ENCODE assay signal across 2 cellular contexts in the genomic region with DNA sequence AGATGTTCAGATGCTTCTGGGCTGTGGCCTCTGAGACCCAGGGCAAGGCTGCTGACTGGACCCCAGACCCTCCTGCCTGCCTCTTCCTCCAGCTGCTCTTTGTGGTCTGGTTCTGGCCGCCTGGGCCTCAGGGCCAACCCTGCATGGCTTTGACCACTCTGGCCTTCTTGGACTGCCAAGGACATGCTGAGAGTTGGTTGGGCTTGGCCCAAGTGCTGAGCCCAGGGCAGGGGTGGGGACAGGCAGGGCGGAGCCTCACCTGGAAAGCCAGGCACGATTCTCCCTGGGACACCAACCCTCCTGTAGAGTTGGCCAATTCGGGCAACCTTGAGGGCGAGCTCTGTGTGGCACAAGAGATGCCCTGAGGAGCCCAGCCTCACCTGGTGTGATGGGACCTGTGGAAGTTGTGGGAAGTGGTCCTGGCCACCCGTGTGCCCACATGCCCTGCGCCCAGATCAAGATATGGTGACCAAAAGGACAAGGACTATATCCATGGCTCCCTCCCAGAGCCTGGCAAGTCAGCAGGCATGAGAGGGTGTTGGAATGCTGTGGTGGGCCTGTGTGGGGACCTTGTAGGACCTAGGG.
TF ChIP-seq lines count a peak whose summit lies in the region.

No MANE protein-coding gene starts in this region.

TF ChIP-seq in liver, 16 proteins besides CTCF, POLR2A, EP300 and RAD21:
- no peak for TF ChIP-seq RXRA (IDR thresholded peaks at IDR 0.05)
- TF ChIP-seq, protein P1, sequence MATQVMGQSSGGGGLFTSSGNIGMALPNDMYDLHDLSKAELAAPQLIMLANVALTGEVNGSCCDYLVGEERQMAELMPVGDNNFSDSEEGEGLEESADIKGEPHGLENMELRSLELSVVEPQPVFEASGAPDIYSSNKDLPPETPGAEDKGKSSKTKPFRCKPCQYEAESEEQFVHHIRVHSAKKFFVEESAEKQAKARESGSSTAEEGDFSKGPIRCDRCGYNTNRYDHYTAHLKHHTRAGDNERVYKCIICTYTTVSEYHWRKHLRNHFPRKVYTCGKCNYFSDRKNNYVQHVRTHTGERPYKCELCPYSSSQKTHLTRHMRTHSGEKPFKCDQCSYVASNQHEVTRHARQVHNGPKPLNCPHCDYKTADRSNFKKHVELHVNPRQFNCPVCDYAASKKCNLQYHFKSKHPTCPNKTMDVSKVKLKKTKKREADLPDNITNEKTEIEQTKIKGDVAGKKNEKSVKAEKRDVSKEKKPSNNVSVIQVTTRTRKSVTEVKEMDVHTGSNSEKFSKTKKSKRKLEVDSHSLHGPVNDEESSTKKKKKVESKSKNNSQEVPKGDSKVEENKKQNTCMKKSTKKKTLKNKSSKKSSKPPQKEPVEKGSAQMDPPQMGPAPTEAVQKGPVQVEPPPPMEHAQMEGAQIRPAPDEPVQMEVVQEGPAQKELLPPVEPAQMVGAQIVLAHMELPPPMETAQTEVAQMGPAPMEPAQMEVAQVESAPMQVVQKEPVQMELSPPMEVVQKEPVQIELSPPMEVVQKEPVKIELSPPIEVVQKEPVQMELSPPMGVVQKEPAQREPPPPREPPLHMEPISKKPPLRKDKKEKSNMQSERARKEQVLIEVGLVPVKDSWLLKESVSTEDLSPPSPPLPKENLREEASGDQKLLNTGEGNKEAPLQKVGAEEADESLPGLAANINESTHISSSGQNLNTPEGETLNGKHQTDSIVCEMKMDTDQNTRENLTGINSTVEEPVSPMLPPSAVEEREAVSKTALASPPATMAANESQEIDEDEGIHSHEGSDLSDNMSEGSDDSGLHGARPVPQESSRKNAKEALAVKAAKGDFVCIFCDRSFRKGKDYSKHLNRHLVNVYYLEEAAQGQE (IDR thresholded peaks at IDR 0.05) = no peak
- no peak for TF ChIP-seq TAF1 (conservative IDR thresholded peaks at IDR 0.05)
- TF ChIP-seq, protein P2, sequence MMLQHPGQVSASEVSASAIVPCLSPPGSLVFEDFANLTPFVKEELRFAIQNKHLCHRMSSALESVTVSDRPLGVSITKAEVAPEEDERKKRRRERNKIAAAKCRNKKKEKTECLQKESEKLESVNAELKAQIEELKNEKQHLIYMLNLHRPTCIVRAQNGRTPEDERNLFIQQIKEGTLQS (IDR thresholded peaks at IDR 0.05) = no peak
- no peak for TF ChIP-seq HNF4A (conservative IDR thresholded peaks at IDR 0.05)
- TF ChIP-seq, protein P3, sequence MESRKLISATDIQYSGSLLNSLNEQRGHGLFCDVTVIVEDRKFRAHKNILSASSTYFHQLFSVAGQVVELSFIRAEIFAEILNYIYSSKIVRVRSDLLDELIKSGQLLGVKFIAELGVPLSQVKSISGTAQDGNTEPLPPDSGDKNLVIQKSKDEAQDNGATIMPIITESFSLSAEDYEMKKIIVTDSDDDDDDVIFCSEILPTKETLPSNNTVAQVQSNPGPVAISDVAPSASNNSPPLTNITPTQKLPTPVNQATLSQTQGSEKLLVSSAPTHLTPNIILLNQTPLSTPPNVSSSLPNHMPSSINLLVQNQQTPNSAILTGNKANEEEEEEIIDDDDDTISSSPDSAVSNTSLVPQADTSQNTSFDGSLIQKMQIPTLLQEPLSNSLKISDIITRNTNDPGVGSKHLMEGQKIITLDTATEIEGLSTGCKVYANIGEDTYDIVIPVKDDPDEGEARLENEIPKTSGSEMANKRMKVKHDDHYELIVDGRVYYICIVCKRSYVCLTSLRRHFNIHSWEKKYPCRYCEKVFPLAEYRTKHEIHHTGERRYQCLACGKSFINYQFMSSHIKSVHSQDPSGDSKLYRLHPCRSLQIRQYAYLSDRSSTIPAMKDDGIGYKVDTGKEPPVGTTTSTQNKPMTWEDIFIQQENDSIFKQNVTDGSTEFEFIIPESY (IDR thresholded peaks at IDR 0.05) = no peak
- TF ChIP-seq NR2F2 (IDR thresholded peaks at IDR 0.05) = no peak
- TF ChIP-seq GABPA (IDR thresholded peaks at IDR 0.05 in 1 of 2, conservative IDR thresholded peaks at IDR 0.05 in 1 of 2) = no peak
- no peak for TF ChIP-seq FOXA1 (IDR thresholded peaks at IDR 0.05)
- TF ChIP-seq SP1 (IDR thresholded peaks at IDR 0.05) = no peak
- no peak for TF ChIP-seq HNF4G (IDR thresholded peaks at IDR 0.05)
TF ChIP-seq in liver: peak in this region for 0.

TF ChIP-seq in HepG2, 621 proteins besides CTCF, POLR2A, EP300 and RAD21:
- TF ChIP-seq ZEB1 (IDR thresholded peaks at IDR 0.05; ENCODE audit: insufficient replicate concordance, low read depth) (no peak), XBP1 (CRISPR knock-in tag; IDR thresholded peaks at IDR 0.05) (no peak), ZNF207 (IDR thresholded peaks at IDR 0.05; ENCODE audit: borderline replicate concordance) (no peak), ZNF235 (CRISPR knock-in tag; IDR thresholded peaks at IDR 0.05; ENCODE audit: borderline replicate concordance) (no peak), KDM5A (IDR thresholded peaks at IDR 0.05; ENCODE audit: borderline replicate concordance, low read length) (no peak), ARNTL (CRISPR knock-in tag; IDR thresholded peaks at IDR 0.05) (no peak), ZNF138 (CRISPR knock-in tag; IDR thresholded peaks at IDR 0.05; ENCODE audit: low read depth) (no peak), SMC3 (IDR thresholded peaks at IDR 0.05; ENCODE audit: low read length) (no peak), PAX8 (CRISPR knock-in tag; IDR thresholded peaks at IDR 0.05; ENCODE audit: borderline replicate concordance) (no peak), FOXJ3 (CRISPR knock-in tag; IDR thresholded peaks at IDR 0.05; ENCODE audit: borderline replicate concordance) (no peak), ARHGAP35 (CRISPR knock-in tag; IDR thresholded peaks at IDR 0.05; ENCODE audit: borderline replicate concordance) (no peak), ZNF607 (CRISPR knock-in tag; IDR thresholded peaks at IDR 0.05; ENCODE audit: borderline replicate concordance) (no peak), RFX3 (CRISPR knock-in tag; IDR thresholded peaks at IDR 0.05) (no peak), ZNF367 (CRISPR knock-in tag; IDR thresholded peaks at IDR 0.05; ENCODE audit: borderline replicate concordance) (no peak)
- TF ChIP-seq, protein P4, sequence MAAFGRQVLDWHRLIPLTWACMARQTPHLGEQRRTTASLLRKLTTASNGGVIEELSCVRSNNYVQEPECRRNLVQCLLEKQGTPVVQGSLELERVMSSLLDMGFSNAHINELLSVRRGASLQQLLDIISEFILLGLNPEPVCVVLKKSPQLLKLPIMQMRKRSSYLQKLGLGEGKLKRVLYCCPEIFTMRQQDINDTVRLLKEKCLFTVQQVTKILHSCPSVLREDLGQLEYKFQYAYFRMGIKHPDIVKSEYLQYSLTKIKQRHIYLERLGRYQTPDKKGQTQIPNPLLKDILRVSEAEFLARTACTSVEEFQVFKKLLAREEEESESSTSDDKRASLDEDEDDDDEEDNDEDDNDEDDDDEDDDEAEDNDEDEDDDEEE (CRISPR knock-in tag; IDR thresholded peaks at IDR 0.05) = no peak
- TF ChIP-seq, protein P5, sequence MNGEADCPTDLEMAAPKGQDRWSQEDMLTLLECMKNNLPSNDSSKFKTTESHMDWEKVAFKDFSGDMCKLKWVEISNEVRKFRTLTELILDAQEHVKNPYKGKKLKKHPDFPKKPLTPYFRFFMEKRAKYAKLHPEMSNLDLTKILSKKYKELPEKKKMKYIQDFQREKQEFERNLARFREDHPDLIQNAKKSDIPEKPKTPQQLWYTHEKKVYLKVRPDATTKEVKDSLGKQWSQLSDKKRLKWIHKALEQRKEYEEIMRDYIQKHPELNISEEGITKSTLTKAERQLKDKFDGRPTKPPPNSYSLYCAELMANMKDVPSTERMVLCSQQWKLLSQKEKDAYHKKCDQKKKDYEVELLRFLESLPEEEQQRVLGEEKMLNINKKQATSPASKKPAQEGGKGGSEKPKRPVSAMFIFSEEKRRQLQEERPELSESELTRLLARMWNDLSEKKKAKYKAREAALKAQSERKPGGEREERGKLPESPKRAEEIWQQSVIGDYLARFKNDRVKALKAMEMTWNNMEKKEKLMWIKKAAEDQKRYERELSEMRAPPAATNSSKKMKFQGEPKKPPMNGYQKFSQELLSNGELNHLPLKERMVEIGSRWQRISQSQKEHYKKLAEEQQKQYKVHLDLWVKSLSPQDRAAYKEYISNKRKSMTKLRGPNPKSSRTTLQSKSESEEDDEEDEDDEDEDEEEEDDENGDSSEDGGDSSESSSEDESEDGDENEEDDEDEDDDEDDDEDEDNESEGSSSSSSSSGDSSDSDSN (CRISPR knock-in tag; IDR thresholded peaks at IDR 0.05) = no peak
- TF ChIP-seq, protein P6, sequence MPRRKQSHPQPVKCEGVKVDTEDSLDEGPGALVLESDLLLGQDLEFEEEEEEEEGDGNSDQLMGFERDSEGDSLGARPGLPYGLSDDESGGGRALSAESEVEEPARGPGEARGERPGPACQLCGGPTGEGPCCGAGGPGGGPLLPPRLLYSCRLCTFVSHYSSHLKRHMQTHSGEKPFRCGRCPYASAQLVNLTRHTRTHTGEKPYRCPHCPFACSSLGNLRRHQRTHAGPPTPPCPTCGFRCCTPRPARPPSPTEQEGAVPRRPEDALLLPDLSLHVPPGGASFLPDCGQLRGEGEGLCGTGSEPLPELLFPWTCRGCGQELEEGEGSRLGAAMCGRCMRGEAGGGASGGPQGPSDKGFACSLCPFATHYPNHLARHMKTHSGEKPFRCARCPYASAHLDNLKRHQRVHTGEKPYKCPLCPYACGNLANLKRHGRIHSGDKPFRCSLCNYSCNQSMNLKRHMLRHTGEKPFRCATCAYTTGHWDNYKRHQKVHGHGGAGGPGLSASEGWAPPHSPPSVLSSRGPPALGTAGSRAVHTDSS (CRISPR knock-in tag; conservative IDR thresholded peaks at IDR 0.05) = no peak
- TF ChIP-seq, protein P7, sequence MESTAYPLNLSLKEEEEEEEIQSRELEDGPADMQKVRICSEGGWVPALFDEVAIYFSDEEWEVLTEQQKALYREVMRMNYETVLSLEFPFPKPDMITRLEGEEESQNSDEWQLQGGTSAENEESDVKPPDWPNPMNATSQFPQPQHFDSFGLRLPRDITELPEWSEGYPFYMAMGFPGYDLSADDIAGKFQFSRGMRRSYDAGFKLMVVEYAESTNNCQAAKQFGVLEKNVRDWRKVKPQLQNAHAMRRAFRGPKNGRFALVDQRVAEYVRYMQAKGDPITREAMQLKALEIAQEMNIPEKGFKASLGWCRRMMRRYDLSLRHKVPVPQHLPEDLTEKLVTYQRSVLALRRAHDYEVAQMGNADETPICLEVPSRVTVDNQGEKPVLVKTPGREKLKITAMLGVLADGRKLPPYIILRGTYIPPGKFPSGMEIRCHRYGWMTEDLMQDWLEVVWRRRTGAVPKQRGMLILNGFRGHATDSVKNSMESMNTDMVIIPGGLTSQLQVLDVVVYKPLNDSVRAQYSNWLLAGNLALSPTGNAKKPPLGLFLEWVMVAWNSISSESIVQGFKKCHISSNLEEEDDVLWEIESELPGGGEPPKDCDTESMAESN (CRISPR knock-in tag; conservative IDR thresholded peaks at IDR 0.05) = no peak
TF ChIP-seq in HepG2: peak in this region for 0.
